ENCODE assay signal across 9 cellular contexts in the genomic region with DNA sequence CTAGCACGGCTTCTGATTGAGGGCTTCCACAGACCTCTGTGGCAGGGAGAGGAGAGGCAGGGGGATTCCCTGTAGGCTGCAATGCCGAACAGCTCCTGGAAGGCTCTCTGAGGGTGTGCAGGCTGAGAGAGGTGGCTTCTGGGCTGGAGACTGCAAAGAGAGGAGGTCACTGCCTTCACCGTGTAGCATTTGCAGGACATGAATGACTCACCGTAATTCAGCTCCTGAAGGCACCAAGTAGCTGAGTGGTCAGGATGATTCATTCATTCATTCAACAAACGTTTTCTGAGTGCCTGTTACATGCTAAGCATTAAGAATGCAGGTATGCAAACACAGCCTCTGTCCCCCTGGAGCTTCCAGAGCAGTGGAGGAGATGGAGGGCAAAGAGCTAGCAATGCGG. TPM values are rescaled to one million over a fixed set of nuclear protein-coding genes. Genes with fewer than 3 reads are reported as not detected.
DNase-seq lines count a peak whose midpoint lies in the region; ATAC-seq and TF ChIP-seq lines count a peak whose summit lies in the region.
"Had no signal": no experiment of that assay in that cellular context is flagged by ENCODE, and none has a peak within 500 bp of the region (broad histone marks: within the 10 kb centered on the region; RNA-seq: fewer than 3 reads in every experiment).

No MANE protein-coding gene starts in this region.

- peaks cover 48 to 62% of the 10 kb centered on the region in 2 donors for H3K27me3 Mint-ChIP-seq in effector memory CD8-positive, alpha-beta T cell

- peaks cover 0 to 2% of the 10 kb centered on the region in 2 donors for H3K4me1 Mint-ChIP-seq in effector memory CD8-positive, alpha-beta T cell (ENCODE audit: low read depth in 2 of 2)

- no peak overlapping the region for H3K4me3 Mint-ChIP-seq in effector memory CD8-positive, alpha-beta T cell

- no peaks in the 10 kb centered on the region for H3K36me3 ChIP-seq in skeletal muscle satellite cell (ENCODE audit: insufficient read depth, low read length)

- no peaks in the 10 kb centered on the region for H3K9me3 Mint-ChIP-seq in effector memory CD8-positive, alpha-beta T cell

- no peaks in the 10 kb centered on the region for H3K9me3 ChIP-seq in skeletal muscle satellite cell (replicated peaks; ENCODE audit: low read length)

- peak; percentile 24 for DNase-seq in NK-92 treated with Interleukin-12 subunit alpha and Interleukin-12 subunit beta, amount 100 ng/mL, for 24 hours (lab: John Stamatoyannopoulos, UW)
- DNase-seq in NK-92 (lab: John Stamatoyannopoulos, UW; ENCODE audit: unreplicated experiment), result no peak
- DNase-seq in RKO (ENCODE audit: low spot score), result peak; percentile 89
- no peak for DNase-seq in GM10266 (ENCODE audit: extremely low spot score)
- no peak for DNase-seq in HuH-7.5 (ENCODE audit: low spot score)
- no peak for DNase-seq in effector memory CD8-positive, alpha-beta T cell
- DNase-seq: activated naive CD4-positive, alpha-beta T cell had no signal

- peak; percentile 49 for ATAC-seq in esophagus mucosa
- no peak for ATAC-seq in effector memory CD8-positive, alpha-beta T cell (replicated peaks)

- no peak for TF ChIP-seq CTCF in GM10266 (IDR thresholded peaks at IDR 0.05; ENCODE audit: control insufficient read depth, insufficient read depth, low read depth, missing control alignments)

- no peak overlapping the region for H3K4me3 ChIP-seq in skeletal muscle satellite cell (ENCODE audit: low read length)

- H3K4me1 ChIP-seq in skeletal muscle satellite cell (ENCODE audit: control insufficient read depth, insufficient read depth, low read length), result peaks cover 25% of the 10 kb centered on the region

- no peaks in the 10 kb centered on the region for H3K36me3 Mint-ChIP-seq in effector memory CD8-positive, alpha-beta T cell (ENCODE audit: insufficient read depth)

- H3K9ac ChIP-seq in skeletal muscle satellite cell (ENCODE audit: low read depth, low read length), result no peak overlapping the region

- H3K27me3 ChIP-seq in skeletal muscle satellite cell (ENCODE audit: control insufficient read depth, insufficient read depth, low read length), result peaks cover 19% of the 10 kb centered on the region

- H3K4me2 ChIP-seq in skeletal muscle satellite cell (ENCODE audit: low read length), result peak overlapping the region; percentile 47

- H3K27ac Mint-ChIP-seq in effector memory CD8-positive, alpha-beta T cell, result no peak overlapping the region

RNA-seq across cellular contexts. Expression of gene EIF3D, which starts 18.0 kb away (rescaled TPM):
- total RNA-seq in esophagus mucosa, result 135 TPM
- 463 and 502 TPM in 2 replicates for total RNA-seq in skeletal muscle satellite cell (2012; rRNA removed)

RNA-seq across cellular contexts. Expression of gene FOXRED2, which starts 40.1 kb away (rescaled TPM):
- total RNA-seq in esophagus mucosa, result 8.7 TPM
- total RNA-seq in skeletal muscle satellite cell (2012; rRNA removed), result 8.7 and 11.7 TPM in 2 replicates

Comparison
In these comparisons a context has a peak if more than half of its experiments do, and no peak if none do; other contexts are left out.
1. DNase-seq: peak in NK-92 treated with Interleukin-12 subunit alpha and Interleukin-12 subunit beta, amount 100 ng/mL, for 24 hours (single experiment) and RKO (single experiment); none in NK-92 (single experiment), GM10266 (single experiment), HuH-7.5 (single experiment) and effector memory CD8-positive, alpha-beta T cell (0 of 3).